In genomic region chr13:32548837-32549236, GRCh38 we compare ENCODE assay signal across 23 cellular contexts. TPM values are rescaled to one million over a fixed set of nuclear protein-coding genes. Genes with fewer than 3 reads are reported as not detected.
A peak's percentile ranks its signal among the peaks of the same experiment; 100 is the strongest.
DNase-seq lines count a peak whose midpoint lies in the region; ATAC-seq and TF ChIP-seq lines count a peak whose summit lies in the region.
"Had no signal": no experiment of that assay in that cellular context is flagged by ENCODE, and none has a peak within 500 bp of the region (broad histone marks: within the 10 kb centered on the region; RNA-seq: fewer than 3 reads in every experiment).

No MANE protein-coding gene starts in this region.

- ATAC-seq in GM18868 (IDR thresholded peaks at IDR 0.05; ENCODE audit: unreplicated experiment), result no peak
- ATAC-seq: activated CD8-positive, alpha-beta T cell treated with anti-CD3 and anti-CD28 coated beads for 36 hours; left cardiac atrium had no signal

- no peak overlapping the region for H3K27ac ChIP-seq in breast epithelium
- H3K27ac ChIP-seq in fibroblast of lung (ENCODE audit: insufficient read depth, low read length), result no peak overlapping the region
- no peak overlapping the region for H3K27ac ChIP-seq in prostate gland

- no peaks in the 10 kb centered on the region for H3K36me3 Mint-ChIP-seq in MCF 10A (ENCODE audit: insufficient read depth, unreplicated experiment)
- H3K36me3 Mint-ChIP-seq in activated T-helper 1 cell treated with anti-CD3 and anti-CD28 coated beads, Interleukin-12 subunit alpha, Interleukin-12 subunit beta, Interleukin-2, Interleukin-4 antibody, amounts not matched to agents 30 ng/mL and 10 ng/mL and 1 ng/mL, durations not matched to agents 14 hours and 24 hours and 36 hours (ENCODE audit: low read depth), result no peaks in the 10 kb centered on the region
- H3K36me3 Mint-ChIP-seq: activated naive CD4-positive, alpha-beta T cell treated with anti-CD3 and anti-CD28 coated beads, Interleukin-2, amount 10 ng/mL, durations not matched to agents 7 days and 5 days had no signal

- H3K4me1 ChIP-seq in breast epithelium, result no peaks in the 10 kb centered on the region
- H3K4me1 ChIP-seq in fibroblast of lung (ENCODE audit: control insufficient read depth, extremely low read depth, insufficient read depth, low read length), result no peaks in the 10 kb centered on the region
- no peaks in the 10 kb centered on the region for H3K4me1 ChIP-seq in prostate gland (replicated peaks)

- POLR2A ChIA-PET in MCF 10A (lab: Yijun Ruan, JAX), result no interaction called here

- H3K4me1 Mint-ChIP-seq in MCF 10A (ENCODE audit: insufficient read depth, unreplicated experiment), result no peaks in the 10 kb centered on the region
- H3K4me1 Mint-ChIP-seq in activated T-helper 1 cell treated with anti-CD3 and anti-CD28 coated beads, Interleukin-12 subunit alpha, Interleukin-12 subunit beta, Interleukin-2, Interleukin-4 antibody, amounts not matched to agents 30 ng/mL and 10 ng/mL and 1 ng/mL, durations not matched to agents 14 hours and 24 hours and 36 hours (ENCODE audit: low read depth), result no peaks in the 10 kb centered on the region
- H3K4me1 Mint-ChIP-seq: nephron had no signal

- no peak overlapping the region for H3K9ac ChIP-seq in fibroblast of lung (ENCODE audit: insufficient read depth, low read length)

- H3K9me3 ChIP-seq in breast epithelium, result no peaks in the 10 kb centered on the region
- no peaks in the 10 kb centered on the region for H3K9me3 ChIP-seq in fibroblast of lung (ENCODE audit: control insufficient read depth, insufficient read depth, low read depth, low read length)
- no peaks in the 10 kb centered on the region for H3K9me3 ChIP-seq in prostate gland

- TF ChIP-seq POLR2A in breast epithelium (IDR thresholded peaks at IDR 0.05), result no peak
- TF ChIP-seq POLR2A in prostate gland (IDR thresholded peaks at IDR 0.05), result no peak

- no peak overlapping the region for H3K4me3 ChIP-seq in breast epithelium
- H3K4me3 ChIP-seq in fibroblast of lung (replicated peaks in 1 of 4; ENCODE audit: control extremely low read depth in 1 of 4, insufficient read depth in 1 of 4, low read depth in 3 of 4, low read length in 4 of 4), result peak overlapping the region in 1 of 4 experiments; percentile 15
- no peak overlapping the region for H3K4me3 ChIP-seq in prostate gland

- H3K27me3 ChIP-seq in breast epithelium (no peaks in the 10 kb centered on the region), fibroblast of lung (ENCODE audit: control insufficient read depth, insufficient read depth, low read length) (no peaks in the 10 kb centered on the region), prostate gland (replicated peaks; ENCODE audit: insufficient read depth) (no peaks in the 10 kb centered on the region)

- no peaks in the 10 kb centered on the region for H3K9me3 Mint-ChIP-seq in MCF 10A (ENCODE audit: unreplicated experiment)
- H3K9me3 Mint-ChIP-seq in activated T-helper 1 cell treated with anti-CD3 and anti-CD28 coated beads, Interleukin-12 subunit alpha, Interleukin-12 subunit beta, Interleukin-2, Interleukin-4 antibody, amounts not matched to agents 30 ng/mL and 10 ng/mL and 1 ng/mL, durations not matched to agents 14 hours and 24 hours and 36 hours, result no peaks in the 10 kb centered on the region
- H3K9me3 Mint-ChIP-seq: activated CD8-positive, alpha-beta T cell treated with anti-CD3 and anti-CD28 coated beads for 36 hours; activated naive CD4-positive, alpha-beta T cell treated with anti-CD3 and anti-CD28 coated beads, Interleukin-2, amount 10 ng/mL, durations not matched to agents 7 days and 5 days; nephron had no signal

- H3K27ac Mint-ChIP-seq in MCF 10A (ENCODE audit: low read depth, unreplicated experiment), result no peak overlapping the region
- H3K27ac Mint-ChIP-seq in activated T-helper 1 cell treated with anti-CD3 and anti-CD28 coated beads, Interleukin-12 subunit alpha, Interleukin-12 subunit beta, Interleukin-2, Interleukin-4 antibody, amounts not matched to agents 30 ng/mL and 10 ng/mL and 1 ng/mL, durations not matched to agents 14 hours and 24 hours and 36 hours, result no peak overlapping the region
- H3K27ac Mint-ChIP-seq: activated CD8-positive, alpha-beta T cell treated with anti-CD3 and anti-CD28 coated beads for 36 hours; activated naive CD4-positive, alpha-beta T cell treated with anti-CD3 and anti-CD28 coated beads, Interleukin-2, amount 10 ng/mL, durations not matched to agents 7 days and 5 days; nephron had no signal

- DNase-seq in MCF 10A (ENCODE audit: unreplicated experiment) (peak; percentile 26), breast epithelium (ENCODE audit: low spot score in 2 of 2) (no peak), SKM-1 (lab: John Stamatoyannopoulos, UW; ENCODE audit: unreplicated experiment) (peak; percentile 26), fibroblast of lung (ENCODE audit: low read depth in 2 of 2) (peak in 1 of 2 donors; percentile 57), prostate gland (ENCODE audit: low spot score) (no peak), NCI-H1694 (lab: John Stamatoyannopoulos, UW) (no peak)
- DNase-seq in activated T-helper 1 cell treated with anti-CD3 and anti-CD28 coated beads, Interleukin-12 subunit alpha, Interleukin-12 subunit beta, Interleukin-2, Interleukin-4 antibody, amounts not matched to agents 30 ng/mL and 10 ng/mL and 1 ng/mL, durations not matched to agents 14 hours and 24 hours and 36 hours (ENCODE audit: low spot score), result no peak
- DNase-seq: 8988T; activated CD8-positive, alpha-beta T cell treated with anti-CD3 and anti-CD28 coated beads for 36 hours; activated naive CD4-positive, alpha-beta T cell treated with anti-CD3 and anti-CD28 coated beads, Interleukin-2, amount 10 ng/mL, durations not matched to agents 7 days and 5 days; activated T-cell treated with anti-CD3 and anti-CD28 coated beads, Interleukin-2, amount 50 U/mL, for 1 hour; C1 segment of cervical spinal cord; dermis blood vessel endothelial cell; DMS 273 treated with DMSO at 0.1 percent for 48 hours; left cardiac atrium; midbrain; NCI-H187; NCI-H446 treated with DMSO at 0.1 percent for 48 hours; posterior cingulate gyrus; stimulated activated CD4-positive, alpha-beta T cell treated with anti-CD3 and anti-CD28 coated beads, Interleukin-4, amount 100 ng/mL, for 4 hours; T-helper 1 cell had no signal

- BruUV-seq in MCF 10A (replicated peaks; lab: Mats Ljungman, UMichigan), result no TSS peak

- no peaks in the 10 kb centered on the region for H3K79me2 ChIP-seq in fibroblast of lung (ENCODE audit: control insufficient read depth, insufficient read depth, low read length)

- H3K27me3 Mint-ChIP-seq in MCF 10A (ENCODE audit: insufficient read depth, unreplicated experiment), result no peaks in the 10 kb centered on the region
- peaks cover 1% of the 10 kb centered on the region for H3K27me3 Mint-ChIP-seq in activated T-helper 1 cell treated with anti-CD3 and anti-CD28 coated beads, Interleukin-12 subunit alpha, Interleukin-12 subunit beta, Interleukin-2, Interleukin-4 antibody, amounts not matched to agents 30 ng/mL and 10 ng/mL and 1 ng/mL, durations not matched to agents 14 hours and 24 hours and 36 hours (ENCODE audit: insufficient read depth)
- H3K27me3 Mint-ChIP-seq: activated CD8-positive, alpha-beta T cell treated with anti-CD3 and anti-CD28 coated beads for 36 hours had no signal

- no peak for TF ChIP-seq CTCF in MCF 10A (IDR thresholded peaks at IDR 0.05; ENCODE audit: unreplicated experiment)
- no peak for TF ChIP-seq CTCF in breast epithelium (IDR thresholded peaks at IDR 0.05)
- TF ChIP-seq CTCF in fibroblast of lung (conservative IDR thresholded peaks at IDR 0.05 in 1 of 2, IDR thresholded peaks at IDR 0.05 in 1 of 2; ENCODE audit: low read depth in 1 of 2, low read length in 2 of 2), result no peak
- no peak for TF ChIP-seq CTCF in prostate gland (IDR thresholded peaks at IDR 0.05)

- H2AFZ ChIP-seq in fibroblast of lung (ENCODE audit: low read length), result no peak overlapping the region

- no peak overlapping the region for H3K4me3 Mint-ChIP-seq in MCF 10A (ENCODE audit: unreplicated experiment)
- no peak overlapping the region for H3K4me3 Mint-ChIP-seq in activated T-helper 1 cell treated with anti-CD3 and anti-CD28 coated beads, Interleukin-12 subunit alpha, Interleukin-12 subunit beta, Interleukin-2, Interleukin-4 antibody, amounts not matched to agents 30 ng/mL and 10 ng/mL and 1 ng/mL, durations not matched to agents 14 hours and 24 hours and 36 hours
- H3K4me3 Mint-ChIP-seq: activated CD8-positive, alpha-beta T cell treated with anti-CD3 and anti-CD28 coated beads for 36 hours; activated naive CD4-positive, alpha-beta T cell treated with anti-CD3 and anti-CD28 coated beads, Interleukin-2, amount 10 ng/mL, durations not matched to agents 7 days and 5 days; nephron had no signal

- H4K20me1 ChIP-seq in fibroblast of lung (ENCODE audit: control insufficient read depth, extremely low read depth, insufficient read depth, low read length), result no peaks in the 10 kb centered on the region

- intact Hi-C loops in MCF 10A (cut with micrococcal nuclease) (no loop called here), breast epithelium (cut with DNase I; ENCODE audit: low total_unique reads) (no loop called here), prostate gland (cut with DNase I) (no loop called here)
- intact Hi-C loops in activated T-helper 1 cell treated with anti-CD3 and anti-CD28 coated beads, Interleukin-12 subunit alpha, Interleukin-12 subunit beta, Interleukin-2, Interleukin-4 antibody, amounts not matched to agents 30 ng/mL and 10 ng/mL and 1 ng/mL, durations not matched to agents 14 hours and 24 hours and 36 hours (cut with micrococcal nuclease), result no loop called here

- H3K36me3 ChIP-seq in breast epithelium (no peaks in the 10 kb centered on the region), fibroblast of lung (ENCODE audit: control insufficient read depth, insufficient read depth, low read length) (no peaks in the 10 kb centered on the region), prostate gland (no peaks in the 10 kb centered on the region)

- CTCF ChIA-PET in MCF 10A (lab: Yijun Ruan, JAX), result no interaction called here

- WGBS in prostate gland, result 54% methylated on average over 2 of the region's 2 CpGs

- H3K4me2 ChIP-seq in fibroblast of lung (ENCODE audit: extremely low read depth, insufficient read depth, low read length), result peak overlapping the region; percentile 51

RNA-seq across cellular contexts. Expression of gene N4BP2L2, which starts 10.2 kb away (rescaled TPM):
- 113 and 132 TPM in 2 replicates for total RNA-seq in MCF 10A (2022)
- total RNA-seq in breast epithelium, result 100 to 1,000 TPM; 130 to 341 (median 250) TPM
- total RNA-seq in fibroblast of lung, result 106 and 139 TPM in 2 replicates
- 40.7 and 62.4 TPM in 2 replicates for polyA plus RNA-seq in fibroblast of lung
- 27.1 and 47.1 TPM in 2 replicates for polyA plus RNA-seq in fibroblast of lung (2012)
- 4.4 and 10.0 TPM in 2 replicates for polyA minus RNA-seq in fibroblast of lung (ENCODE audit: low replicate concordance)
- 100 to 1,000 TPM in 1 of 2 donors, 10 to 100 TPM in 1; 80.9 to 475 TPM for total RNA-seq in prostate gland
- total RNA-seq in activated T-helper 1 cell treated with anti-CD3 and anti-CD28 coated beads, Interleukin-12 subunit alpha, Interleukin-12 subunit beta, Interleukin-2, Interleukin-4 antibody, amounts not matched to agents 30 ng/mL and 10 ng/mL and 1 ng/mL, durations not matched to agents 14 hours and 24 hours and 36 hours, result 87.1 and 92.8 TPM in 2 replicates

RNA-seq across cellular contexts. Expression of gene PDS5B, which starts 37.4 kb away (rescaled TPM):
- total RNA-seq in MCF 10A (2022) (25.4 and 29.6 TPM in 2 replicates), breast epithelium (10 to 100 TPM; 35.0 to 71.7 (median 66.2) TPM), fibroblast of lung (23.6 and 25.6 TPM in 2 replicates), prostate gland (10 to 100 TPM; 37.0 to 63.3 TPM)
- 18.5 and 18.6 TPM in 2 replicates for polyA plus RNA-seq in fibroblast of lung
- polyA plus RNA-seq in fibroblast of lung (2012), result 13.6 and 14.1 TPM in 2 replicates
- polyA minus RNA-seq in fibroblast of lung (ENCODE audit: low replicate concordance), result 3.4 and 3.7 TPM in 2 replicates
- total RNA-seq in activated T-helper 1 cell treated with anti-CD3 and anti-CD28 coated beads, Interleukin-12 subunit alpha, Interleukin-12 subunit beta, Interleukin-2, Interleukin-4 antibody, amounts not matched to agents 30 ng/mL and 10 ng/mL and 1 ng/mL, durations not matched to agents 14 hours and 24 hours and 36 hours, result 57.8 and 62.7 TPM in 2 replicates

Comparison
In these comparisons a context has a peak if more than half of its experiments do, and no peak if none do; other contexts are left out.
1. DNase-seq: peak in MCF 10A (single experiment) and SKM-1 (single experiment); none in breast epithelium (0 of 2), prostate gland (single experiment), activated T-helper 1 cell treated with anti-CD3 and anti-CD28 coated beads, Interleukin-12 subunit alpha, Interleukin-12 subunit beta, Interleukin-2, Interleukin-4 antibody, amounts not matched to agents 30 ng/mL and 10 ng/mL and 1 ng/mL, durations not matched to agents 14 hours and 24 hours and 36 hours (single experiment) and NCI-H1694 (single experiment).